7 cellular contexts compared by ENCODE assay signal in genomic region chrX:55516796-55517484, GRCh38. TPM values are rescaled to one million over a fixed set of nuclear protein-coding genes. Genes with fewer than 3 reads are reported as not detected.
DNase-seq lines count a peak whose midpoint lies in the region; ATAC-seq and FAIRE-seq lines count a peak whose summit lies in the region.
"Not testable (repeated sequence)": the region's sequence is repeated elsewhere in the genome, so short reads cannot be mapped to it uniquely, and the experiment has no call there.

No MANE protein-coding gene starts in this region.

- CTCF ChIA-PET in activated CD4-positive, alpha-beta T cell treated with anti-CD3 and anti-CD28 coated beads for 36 hours (lab: Charles Lee), result not testable (repeated sequence)

- peak; percentile 44 for ATAC-seq in GM19463 (IDR thresholded peaks at IDR 0.05; ENCODE audit: unreplicated experiment)
- peak; percentile 67 for ATAC-seq in HG02885 (IDR thresholded peaks at IDR 0.05; ENCODE audit: poor library complexity, unreplicated experiment)
- ATAC-seq in activated CD4-positive, alpha-beta T cell treated with anti-CD3 and anti-CD28 coated beads for 36 hours, result peak; percentile 39
- ATAC-seq in stimulated activated naive CD8-positive, alpha-beta T cell treated with anti-CD3 and anti-CD28 coated beads, Interleukin-15, amount 100 ng/mL, for 72 hours, result peak; percentile 37

- not testable (repeated sequence) for H3K4me3 Mint-ChIP-seq in activated CD4-positive, alpha-beta T cell treated with anti-CD3 and anti-CD28 coated beads for 36 hours; stimulated activated naive CD8-positive, alpha-beta T cell treated with anti-CD3 and anti-CD28 coated beads, Interleukin-15, amount 100 ng/mL, for 72 hours

- H3K27ac Mint-ChIP-seq in activated CD4-positive, alpha-beta T cell treated with anti-CD3 and anti-CD28 coated beads for 36 hours; stimulated activated naive CD8-positive, alpha-beta T cell treated with anti-CD3 and anti-CD28 coated beads, Interleukin-15, amount 100 ng/mL, for 72 hours: not testable (repeated sequence)

- POLR2A ChIA-PET in activated CD4-positive, alpha-beta T cell treated with anti-CD3 and anti-CD28 coated beads for 36 hours (lab: Charles Lee), result not testable (repeated sequence)

- H3K27me3 Mint-ChIP-seq in activated CD4-positive, alpha-beta T cell treated with anti-CD3 and anti-CD28 coated beads for 36 hours; stimulated activated naive CD8-positive, alpha-beta T cell treated with anti-CD3 and anti-CD28 coated beads, Interleukin-15, amount 100 ng/mL, for 72 hours: not testable (repeated sequence)

- FAIRE-seq in GM18507 (lab: Jason Lieb, UNC) (peak; percentile 85), colon (lab: Jason Lieb, UNC) (peak; percentile 53), islet of Langerhans (lab: Jason Lieb, UNC) (peak; percentile 92)

- not testable (repeated sequence) for H3K36me3 Mint-ChIP-seq in activated CD4-positive, alpha-beta T cell treated with anti-CD3 and anti-CD28 coated beads for 36 hours (ENCODE audit: low read depth)

- not testable (repeated sequence) for DNase-seq in GM18507 (ENCODE audit: extremely low spot score, insufficient read length, low read depth); activated CD4-positive, alpha-beta T cell treated with anti-CD3 and anti-CD28 coated beads for 36 hours; stimulated activated naive CD8-positive, alpha-beta T cell treated with anti-CD3 and anti-CD28 coated beads, Interleukin-15, amount 100 ng/mL, for 72 hours

- intact Hi-C loops in activated CD4-positive, alpha-beta T cell treated with anti-CD3 and anti-CD28 coated beads for 36 hours (cut with DNase I, micrococcal nuclease), result not testable (repeated sequence)

- H3K9me3 Mint-ChIP-seq in activated CD4-positive, alpha-beta T cell treated with anti-CD3 and anti-CD28 coated beads for 36 hours (ENCODE audit: low read depth); stimulated activated naive CD8-positive, alpha-beta T cell treated with anti-CD3 and anti-CD28 coated beads, Interleukin-15, amount 100 ng/mL, for 72 hours: not testable (repeated sequence)

- H3K4me1 Mint-ChIP-seq in activated CD4-positive, alpha-beta T cell treated with anti-CD3 and anti-CD28 coated beads for 36 hours; stimulated activated naive CD8-positive, alpha-beta T cell treated with anti-CD3 and anti-CD28 coated beads, Interleukin-15, amount 100 ng/mL, for 72 hours: not testable (repeated sequence)

RNA-seq across cellular contexts. Expression of gene USP51, which starts 27.3 kb away (rescaled TPM):
- total RNA-seq in activated CD4-positive, alpha-beta T cell treated with anti-CD3 and anti-CD28 coated beads for 36 hours, result 1 to 10 TPM; 1.5 to 2.5 TPM
